Comparison of ENCODE assay signal across 1 cellular context in the genomic region with DNA sequence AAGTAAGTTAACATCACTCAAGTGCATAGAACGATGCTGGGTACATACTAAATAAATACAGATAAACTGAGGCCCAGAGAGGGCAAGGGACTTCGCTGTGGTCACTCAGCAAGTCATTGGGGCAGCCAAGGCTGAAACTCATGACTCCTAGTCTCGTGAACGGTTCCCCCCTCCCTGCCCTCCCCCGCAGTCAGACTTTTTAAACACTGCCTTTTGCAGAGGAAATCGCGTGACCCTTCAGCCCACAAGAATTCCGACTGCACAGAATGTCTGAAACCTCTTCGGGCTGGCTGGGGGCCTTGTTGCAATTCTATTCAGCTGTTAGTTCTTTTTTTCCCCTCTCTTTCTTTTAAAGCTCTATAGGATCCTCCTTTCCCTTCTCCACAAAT.
TF ChIP-seq lines count a peak whose summit lies in the region.

No MANE protein-coding gene starts in this region.

TF ChIP-seq in IMR-90, 13 proteins besides CTCF, POLR2A, EP300 and RAD21 (continued from another document):
- TF ChIP-seq, protein P1, sequence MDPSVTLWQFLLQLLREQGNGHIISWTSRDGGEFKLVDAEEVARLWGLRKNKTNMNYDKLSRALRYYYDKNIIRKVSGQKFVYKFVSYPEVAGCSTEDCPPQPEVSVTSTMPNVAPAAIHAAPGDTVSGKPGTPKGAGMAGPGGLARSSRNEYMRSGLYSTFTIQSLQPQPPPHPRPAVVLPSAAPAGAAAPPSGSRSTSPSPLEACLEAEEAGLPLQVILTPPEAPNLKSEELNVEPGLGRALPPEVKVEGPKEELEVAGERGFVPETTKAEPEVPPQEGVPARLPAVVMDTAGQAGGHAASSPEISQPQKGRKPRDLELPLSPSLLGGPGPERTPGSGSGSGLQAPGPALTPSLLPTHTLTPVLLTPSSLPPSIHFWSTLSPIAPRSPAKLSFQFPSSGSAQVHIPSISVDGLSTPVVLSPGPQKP (IDR thresholded peaks at IDR 0.05; ENCODE audit: borderline replicate concordance, low read depth, low read length) = no peak
